ENCODE assay signal across 8 cellular contexts in the genomic region with DNA sequence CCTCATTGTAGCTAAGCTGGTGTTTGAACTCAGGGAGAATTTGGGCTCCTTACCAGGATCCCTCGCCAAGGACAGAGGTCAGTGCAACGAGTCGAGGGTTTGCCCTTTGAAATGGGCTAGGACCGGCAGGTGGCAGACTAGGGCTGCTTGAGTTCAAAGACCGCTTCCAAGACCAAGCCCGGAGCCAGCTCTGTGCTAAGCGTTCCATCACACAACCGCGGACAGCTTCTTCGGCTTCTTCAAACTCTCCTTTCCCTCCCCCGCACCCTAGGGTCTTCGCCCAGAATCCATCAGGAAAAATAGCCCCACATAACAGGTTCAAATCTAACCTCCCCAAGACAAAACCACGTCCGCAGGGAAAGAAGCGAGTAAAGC. TPM values are rescaled to one million over a fixed set of nuclear protein-coding genes. Genes with fewer than 3 reads are reported as not detected.
DNase-seq lines count a peak whose midpoint lies in the region; ATAC-seq, FAIRE-seq and TF ChIP-seq lines count a peak whose summit lies in the region.

No MANE protein-coding gene starts in this region.

- peaks cover 12% of the 10 kb centered on the region for H3K4me1 ChIP-seq in OCI-LY1 (ENCODE audit: insufficient read depth, low read length, severe bottlenecking)
- H3K4me1 ChIP-seq in esophagus (ENCODE audit: control insufficient read depth in 2 of 2, insufficient read depth in 2 of 2, low read length in 1 of 2), result peaks cover 6 to 13% of the 10 kb centered on the region in 2 donors
- H3K4me1 ChIP-seq in mucosa of descending colon (ENCODE audit: low read depth), result peaks cover 21% of the 10 kb centered on the region

- H3F3A ChIP-seq in OCI-LY1 (ENCODE audit: insufficient read depth, low read length), result no peaks in the 10 kb centered on the region

- peak; percentile 95 for FAIRE-seq in GM19239 (lab: Jason Lieb, UNC)

- 0 out of 2 replicates have a peak, but pooled peaks cover 2% of the 10 kb centered on the region for H3K27me3 ChIP-seq in BJ (ENCODE audit: control insufficient read depth, insufficient read depth, low read length)
- no peaks in the 10 kb centered on the region; the same call in 1 of the 2 replicates for H3K27me3 ChIP-seq in OCI-LY1 (ENCODE audit: insufficient read depth, low read length)
- no peaks in the 10 kb centered on the region for H3K27me3 ChIP-seq in esophagus (ENCODE audit: control insufficient read depth in 1 of 2, insufficient read depth in 2 of 2, low read length in 2 of 2)

- H3K9me2 ChIP-seq in OCI-LY1 (ENCODE audit: low read depth, low read length), result no peaks in the 10 kb centered on the region

- H3K4me2 ChIP-seq in OCI-LY1 (ENCODE audit: low read length), result peak overlapping the region; percentile 78

- H3K27ac ChIP-seq in OCI-LY1 (ENCODE audit: low read depth, low read length, poor library complexity, severe bottlenecking) (no peak overlapping the region), esophagus (ENCODE audit: low read depth in 2 of 2, low read length in 1 of 2) (peak overlapping the region; percentile 79 to 90)

- no peaks in the 10 kb centered on the region for H4K20me1 ChIP-seq in OCI-LY1 (ENCODE audit: insufficient read depth, low read length)

- no peak for DNase-seq in BJ (ENCODE audit: low read depth)
- peak; percentile 82 for DNase-seq in GM19239 (ENCODE audit: insufficient read length, low spot score)
- peak; percentile 58 for DNase-seq in activated T-cell treated with anti-CD3 and anti-CD28 coated beads for 24 hours (ENCODE audit: low read depth)
- DNase-seq in mucosa of descending colon, result peak; percentile 86 to 94 (median 88)
- peak; percentile 52 for DNase-seq in stimulated activated CD8-positive, alpha-beta memory T cell treated with anti-CD3 and anti-CD28 coated beads, Interleukin-4, amount 100 ng/mL, for 24 hours (ENCODE audit: low read depth)

- no peaks in the 10 kb centered on the region for H3K36me3 ChIP-seq in BJ (ENCODE audit: control insufficient read depth, insufficient read depth, low read length)
- no peaks in the 10 kb centered on the region for H3K36me3 ChIP-seq in OCI-LY1 (ENCODE audit: insufficient read depth, low read length)
- H3K36me3 ChIP-seq in esophagus (ENCODE audit: control insufficient read depth in 2 of 2, insufficient read depth in 2 of 2, low read length in 1 of 2), result no peaks in the 10 kb centered on the region
- H3K36me3 ChIP-seq in mucosa of descending colon (ENCODE audit: low read depth), result no peaks in the 10 kb centered on the region

- intact Hi-C loops in mucosa of descending colon (cut with DNase I, micrococcal nuclease), result loop anchor here (2.0 to 5.0 kb wide), 2 partner anchors 75 to 77 kb away; no protein-coding TSS in a partner anchor

- CTCF ChIA-PET in BJ (lab: Yijun Ruan, JAX), result interaction anchor here (0.5 to 13.3 kb wide), 29 partner anchors 9 to 810 kb away, joined by 3 to 480 read pairs (median 3); a partner anchor contains a TSS

- 1% methylated on average over 15 of the region's 15 CpGs for WGBS in esophagus, 2 donors

- H3K9me3 ChIP-seq in OCI-LY1 (ENCODE audit: low read length), result no peaks in the 10 kb centered on the region
- no peaks in the 10 kb centered on the region for H3K9me3 ChIP-seq in esophagus (ENCODE audit: control insufficient read depth in 2 of 2, insufficient read depth in 1 of 2, low read depth in 1 of 2, low read length in 1 of 2)
- H3K9me3 ChIP-seq in mucosa of descending colon, result no peaks in the 10 kb centered on the region

- no peaks in the 10 kb centered on the region for H3K79me2 ChIP-seq in OCI-LY1 (ENCODE audit: insufficient read depth, low read length)

- ATAC-seq in HG03571 (IDR thresholded peaks at IDR 0.05; ENCODE audit: unreplicated experiment), result peak; percentile 89
- peak; percentile 76 for ATAC-seq in mucosa of descending colon

- H2AFZ ChIP-seq in OCI-LY1 (ENCODE audit: low read length), result peak overlapping the region; percentile 73; the same call in 1 of the 2 replicates

- peak; percentile 85 for TF ChIP-seq CTCF in BJ (IDR thresholded peaks at IDR 0.05; ENCODE audit: insufficient read depth, low read depth, low read length)
- TF ChIP-seq CTCF in OCI-LY1 (IDR thresholded peaks at IDR 0.05; ENCODE audit: low read length), result peak; percentile 73
- peak; percentile 48 for TF ChIP-seq CTCF in mucosa of descending colon (IDR thresholded peaks at IDR 0.05)

- POLR2A ChIA-PET in BJ (lab: Charles Lee), result no interaction called here

- H3K4me3 ChIP-seq in BJ (ENCODE audit: low read depth, low read length) (peak overlapping the region; percentile 49), OCI-LY1 (ENCODE audit: low read depth, low read length, poor library complexity, severe bottlenecking) (peak overlapping the region; percentile 62), esophagus (ENCODE audit: low read depth in 1 of 2, low read length in 2 of 2) (peak overlapping the region; percentile 32 to 62), mucosa of descending colon (no peak overlapping the region)

- H3K9ac ChIP-seq in OCI-LY1 (ENCODE audit: low read length), result peak overlapping the region; percentile 25; the same call in 1 of the 2 replicates

RNA-seq across cellular contexts. Expression of a gene that starts 0.7 kb away (rescaled TPM):
- polyA plus RNA-seq in BJ (2011; rRNA removed) (0.64 and 0.70 TPM in 2 replicates), esophagus (1 to 10 TPM; 1.2 to 2.2 TPM)
- polyA minus RNA-seq in BJ (2011; rRNA and poly(A)+ RNA removed), result 0.31 and 0.62 TPM in 2 replicates
- 10 to 100 TPM; 19.2 to 37.5 (median 35.3) TPM for total RNA-seq in mucosa of descending colon

RNA-seq across cellular contexts. Expression of a gene that starts 55.4 kb away (rescaled TPM):
- polyA plus RNA-seq in BJ (2011; rRNA removed) (not detected in 2 replicates), esophagus (1 to 10 TPM; 1.8 to 2.0 TPM)
- polyA minus RNA-seq in BJ (2011; rRNA and poly(A)+ RNA removed), result not detected in 2 replicates
- total RNA-seq in mucosa of descending colon, result 1 to 10 TPM; 1.7 to 3.0 (median 2.3) TPM
